ENCODE assay signal across 7 cellular contexts in the genomic region with DNA sequence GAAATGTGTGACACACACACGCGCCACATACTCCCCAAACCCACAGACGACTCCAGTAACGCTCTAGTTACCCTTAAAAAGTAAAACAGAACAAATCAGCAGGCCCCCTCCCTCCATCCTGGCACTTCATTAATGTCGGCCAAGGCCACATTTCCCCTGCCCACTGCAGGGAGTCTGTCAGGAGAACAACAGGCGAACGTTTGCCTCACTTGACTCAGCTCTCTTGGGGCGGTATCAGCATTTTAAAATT. TPM values are rescaled to one million over a fixed set of nuclear protein-coding genes. Genes with fewer than 3 reads are reported as not detected.
DNase-seq lines count a peak whose midpoint lies in the region; ATAC-seq and TF ChIP-seq lines count a peak whose summit lies in the region.

No MANE protein-coding gene starts in this region.

- no peaks in the 10 kb centered on the region for H3K27me3 ChIP-seq in esophagus muscularis mucosa

- no peak for TF ChIP-seq POLR2A in NB4 (IDR thresholded peaks at IDR 0.05; ENCODE audit: extremely low read depth, insufficient read length)
- no peak for TF ChIP-seq POLR2A in esophagus muscularis mucosa (IDR thresholded peaks at IDR 0.05; ENCODE audit: low read depth)

- H3K27ac ChIP-seq in esophagus muscularis mucosa (replicated peaks in 1 of 4) = peak overlapping the region in 3 of 4 donors; percentile 32 to 51 (median 41)
- H3K27ac ChIP-seq in caudate nucleus (ENCODE audit: low read depth, low read length) = no peak overlapping the region

- H3K27me3 Mint-ChIP-seq in progenitor cell of endocrine pancreas = peaks cover 10% of the 10 kb centered on the region

- peak overlapping the region; percentile 98 for H3K27ac Mint-ChIP-seq in progenitor cell of endocrine pancreas

- intact Hi-C loops in esophagus muscularis mucosa (cut with DNase I) = no loop called here

- no peaks in the 10 kb centered on the region for H3K36me3 ChIP-seq in esophagus muscularis mucosa

- H3K4me3 ChIP-seq in NB4 (ENCODE audit: low read depth, low read length) (peak overlapping the region; percentile 42), esophagus muscularis mucosa (peak overlapping the region; percentile 58 to 63 (median 60))

- H3K4me1 Mint-ChIP-seq in progenitor cell of endocrine pancreas (ENCODE audit: low read depth) = peaks cover 20% of the 10 kb centered on the region

- ATAC-seq in GM21447 (IDR thresholded peaks at IDR 0.05; ENCODE audit: unreplicated experiment) = peak; percentile 1
- ATAC-seq in GM18520 (IDR thresholded peaks at IDR 0.05; ENCODE audit: unreplicated experiment) = no peak

- TF ChIP-seq EP300 in esophagus muscularis mucosa (IDR thresholded peaks at IDR 0.05) = no peak

- no peaks in the 10 kb centered on the region for H3K9me3 ChIP-seq in esophagus muscularis mucosa

- WGBS in esophagus muscularis mucosa = 14% methylated on average over 5 of the region's 8 CpGs

- H3K4me1 ChIP-seq in esophagus muscularis mucosa = peaks cover 0 to 27% (median 21%) of the 10 kb centered on the region in 4 donors

- no peaks in the 10 kb centered on the region for H3K36me3 Mint-ChIP-seq in progenitor cell of endocrine pancreas (ENCODE audit: insufficient read depth)

- H3K9me3 Mint-ChIP-seq in progenitor cell of endocrine pancreas (ENCODE audit: low read depth) = no peaks in the 10 kb centered on the region

- DNase-seq in NB4 (ENCODE audit: low read depth) (no peak), esophagus muscularis mucosa (ENCODE audit: extremely low spot score) (no peak), progenitor cell of endocrine pancreas (ENCODE audit: low spot score, unreplicated experiment) (no peak), caudate nucleus (lab: John Stamatoyannopoulos, UW) (no peak)
- no peak for DNase-seq in effector CD4-positive, alpha-beta T cell

- no peak for TF ChIP-seq CTCF in NB4 (IDR thresholded peaks at IDR 0.05; ENCODE audit: low read depth, low read length)
- TF ChIP-seq CTCF in esophagus muscularis mucosa (IDR thresholded peaks at IDR 0.05) = no peak
- no peak for TF ChIP-seq CTCF in progenitor cell of endocrine pancreas (IDR thresholded peaks at IDR 0.05; ENCODE audit: unreplicated experiment)

- H3K4me3 Mint-ChIP-seq in progenitor cell of endocrine pancreas (ENCODE audit: low read depth) = peak overlapping the region; percentile 89

RNA-seq across cellular contexts. Expression of a gene that starts 0.7 kb away (rescaled TPM):
- 1 to 10 TPM in 3 of 4 donors, under 1 TPM in 1; 0.83 to 6.2 (median 2.2) TPM for total RNA-seq in esophagus muscularis mucosa
- total RNA-seq in progenitor cell of endocrine pancreas = 26.2 and 26.9 TPM in 2 replicates
